In genomic region chr2:27212626-27213471, GRCh38 we compare ENCODE assay signal across 8 cellular contexts. TPM values are rescaled to one million over a fixed set of nuclear protein-coding genes. Genes with fewer than 3 reads are reported as not detected.
A peak's percentile ranks its signal among the peaks of the same experiment; 100 is the strongest.
DNase-seq lines count a peak whose midpoint lies in the region; ATAC-seq lines count a peak whose summit lies in the region.

No MANE protein-coding gene starts in this region.

- peak; percentile 18 to 30 (median 23) for DNase-seq in stimulated activated CD4-positive, alpha-beta T cell treated with anti-CD3 and anti-CD28 coated beads, Interleukin-12 subunit alpha, Interleukin-12 subunit beta, amount 100 ng/mL, for 48 hours (ENCODE audit: low read depth in 2 of 3, low spot score in 1 of 3)
- no peak for DNase-seq in stimulated activated CD4-positive, alpha-beta T cell treated with anti-CD3 and anti-CD28 coated beads, Interleukin-2, amount 100 ng/mL, for 48 hours
- DNase-seq in RKO (ENCODE audit: low spot score) (peak; percentile 50), astrocyte of the hippocampus (ENCODE audit: low read depth, low spot score) (peak; percentile 72), immature natural killer cell (peak; percentile 68 to 78 (median 75)), ureter (ENCODE audit: low spot score) (no peak)
- DNase-seq in stimulated activated naive B cell treated with anti-CD40 and anti-IgM and Interleukin-4, amounts not matched to agents 10 μg/mL and 1 μg/mL and 100 μg/mL, for 72 hours: peak; percentile 67

- peak; percentile 29 for ATAC-seq in HG03159 (IDR thresholded peaks at IDR 0.05; ENCODE audit: unreplicated experiment)
- peak; percentile 64 for ATAC-seq in stimulated activated naive B cell treated with anti-CD40 and anti-IgM and Interleukin-4, amounts not matched to agents 10 μg/mL and 1 μg/mL and 100 μg/mL, for 72 hours (replicated peaks)

- H3K27ac Mint-ChIP-seq in immature natural killer cell: peak overlapping the region; percentile 99 to 100 (median 100)
- peak overlapping the region; percentile 100 for H3K27ac Mint-ChIP-seq in stimulated activated naive B cell treated with anti-CD40 and anti-IgM and Interleukin-4, amounts not matched to agents 10 μg/mL and 1 μg/mL and 100 μg/mL, for 72 hours

- H3K4me1 Mint-ChIP-seq in immature natural killer cell: peaks cover 36 to 43% of the 10 kb centered on the region in 2 donors
- peaks cover 21 to 46% of the 10 kb centered on the region in 2 donors for H3K4me1 Mint-ChIP-seq in stimulated activated naive B cell treated with anti-CD40 and anti-IgM and Interleukin-4, amounts not matched to agents 10 μg/mL and 1 μg/mL and 100 μg/mL, for 72 hours

- H3K27me3 Mint-ChIP-seq in immature natural killer cell (ENCODE audit: low read depth in 3 of 3): peaks cover 6 to 13% (median 7%) of the 10 kb centered on the region in 3 donors
- no peaks in the 10 kb centered on the region for H3K27me3 Mint-ChIP-seq in stimulated activated naive B cell treated with anti-CD40 and anti-IgM and Interleukin-4, amounts not matched to agents 10 μg/mL and 1 μg/mL and 100 μg/mL, for 72 hours

- H3K4me3 Mint-ChIP-seq in immature natural killer cell: peak overlapping the region; percentile 93 to 99 (median 98)
- H3K4me3 Mint-ChIP-seq in stimulated activated naive B cell treated with anti-CD40 and anti-IgM and Interleukin-4, amounts not matched to agents 10 μg/mL and 1 μg/mL and 100 μg/mL, for 72 hours: peak overlapping the region; percentile 93 to 99

- H3K36me3 Mint-ChIP-seq in immature natural killer cell: peaks cover 0 to 3% (median 0%) of the 10 kb centered on the region in 3 donors
- H3K36me3 Mint-ChIP-seq in stimulated activated naive B cell treated with anti-CD40 and anti-IgM and Interleukin-4, amounts not matched to agents 10 μg/mL and 1 μg/mL and 100 μg/mL, for 72 hours: peaks cover 22 to 45% of the 10 kb centered on the region in 2 donors

- H3K9me3 Mint-ChIP-seq in immature natural killer cell: peaks cover 0 to 1% (median 0%) of the 10 kb centered on the region in 6 donors
- H3K9me3 Mint-ChIP-seq in stimulated activated naive B cell treated with anti-CD40 and anti-IgM and Interleukin-4, amounts not matched to agents 10 μg/mL and 1 μg/mL and 100 μg/mL, for 72 hours: no peaks in the 10 kb centered on the region

RNA-seq across cellular contexts. Expression of gene SLC5A6, which starts 0.8 kb away (rescaled TPM):
- 10 to 100 TPM in 2 of 3 donors, 1 to 10 TPM in 1; 5.3 to 15.1 (median 11.5) TPM for polyA plus RNA-seq in immature natural killer cell
- total RNA-seq in ureter: 42.1 TPM

RNA-seq across cellular contexts. Expression of gene ATRAID, which starts 1.0 kb away (rescaled TPM):
- 100 to 1,000 TPM; 264 to 391 (median 388) TPM for polyA plus RNA-seq in immature natural killer cell
- 131 TPM for total RNA-seq in ureter

RNA-seq across cellular contexts. Expression of gene CAD, which starts 4.3 kb away (rescaled TPM):
- polyA plus RNA-seq in immature natural killer cell: 10 to 100 TPM in 1 of 3 donors, 1 to 10 TPM in 2; 6.9 to 17.8 (median 8.5) TPM
- total RNA-seq in ureter: 63.6 TPM

RNA-seq across cellular contexts. Expression of gene SLC30A3, which starts 50.0 kb away (rescaled TPM):
- polyA plus RNA-seq in immature natural killer cell: not detected
- not detected for total RNA-seq in ureter

Comparison
In these comparisons a context has a peak if more than half of its experiments do, and no peak if none do; other contexts are left out.
1. DNase-seq: peak in stimulated activated CD4-positive, alpha-beta T cell treated with anti-CD3 and anti-CD28 coated beads, Interleukin-12 subunit alpha, Interleukin-12 subunit beta, amount 100 ng/mL, for 48 hours (3 of 3), RKO (single experiment), astrocyte of the hippocampus (single experiment), immature natural killer cell (3 of 3) and stimulated activated naive B cell treated with anti-CD40 and anti-IgM and Interleukin-4, amounts not matched to agents 10 μg/mL and 1 μg/mL and 100 μg/mL, for 72 hours (single experiment); none in stimulated activated CD4-positive, alpha-beta T cell treated with anti-CD3 and anti-CD28 coated beads, Interleukin-2, amount 100 ng/mL, for 48 hours (0 of 2) and ureter (single experiment).